ENCODE assay signal across 8 cellular contexts in the genomic region with DNA sequence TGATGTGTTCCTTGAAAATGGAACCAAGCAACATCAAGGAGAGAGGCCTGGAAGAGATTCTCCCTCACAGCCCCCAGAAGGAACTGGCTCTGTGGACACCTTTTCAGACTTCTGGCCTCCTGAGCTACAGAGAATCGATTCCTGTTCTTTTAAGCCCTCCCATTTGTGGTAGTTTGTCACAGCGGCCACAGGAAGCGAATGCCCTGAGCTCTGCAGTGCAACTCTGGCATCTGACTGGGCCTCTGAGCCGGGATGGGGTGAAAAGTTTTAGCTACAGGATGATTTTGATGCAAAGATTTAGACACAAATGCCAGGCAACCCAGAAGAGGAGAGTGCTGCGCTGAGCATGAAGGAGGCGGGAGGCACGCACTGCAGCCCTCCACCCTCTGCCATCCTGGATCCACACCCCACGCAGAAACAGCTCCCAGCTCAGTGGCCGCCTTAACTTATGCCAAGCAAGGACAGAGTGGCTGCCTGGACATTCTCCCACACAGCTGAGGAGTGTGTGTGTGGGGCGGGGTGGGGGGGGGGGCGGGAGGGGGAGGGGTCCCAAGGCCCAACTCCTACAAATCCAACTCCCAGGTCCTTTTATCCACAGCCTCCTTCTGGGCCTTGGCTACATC. TPM values are rescaled to one million over a fixed set of nuclear protein-coding genes. Genes with fewer than 3 reads are reported as not detected.
DNase-seq lines count a peak whose midpoint lies in the region; ATAC-seq and TF ChIP-seq lines count a peak whose summit lies in the region.

No MANE protein-coding gene starts in this region.

- H3K27me3 ChIP-seq in BJ (ENCODE audit: control insufficient read depth, insufficient read depth, low read length) (no peaks in the 10 kb centered on the region), neuron (ENCODE audit: insufficient read depth, low read length) (no peaks in the 10 kb centered on the region), H7 (ENCODE audit: control insufficient read depth, insufficient read depth, low read length) (peaks cover 2% of the 10 kb centered on the region)

- no peaks in the 10 kb centered on the region for H3K9me3 ChIP-seq in neuron (ENCODE audit: low read length)

- peaks cover 33 to 60% of the 10 kb centered on the region in 2 donors for H3K27me3 Mint-ChIP-seq in effector memory CD8-positive, alpha-beta T cell

- H3K27ac Mint-ChIP-seq in effector memory CD8-positive, alpha-beta T cell: peak overlapping the region in 1 of 2 donors; percentile 26

- peaks cover 29% of the 10 kb centered on the region for H3K4me1 ChIP-seq in neuron (ENCODE audit: insufficient read depth, low read length)

- H3K36me3 Mint-ChIP-seq in effector memory CD8-positive, alpha-beta T cell (ENCODE audit: insufficient read depth): peaks cover 3% of the 10 kb centered on the region

- no peak overlapping the region for H2AFZ ChIP-seq in neuron (ENCODE audit: low read depth, low read length)

- POLR2A ChIA-PET in BJ (lab: Charles Lee): interaction anchor here (1.1 kb wide), 1 partner anchor 11 kb away, joined by 3 read pairs; no protein-coding TSS in a partner anchor

- H3K9me3 Mint-ChIP-seq in effector memory CD8-positive, alpha-beta T cell: no peaks in the 10 kb centered on the region

- DNase-seq in BJ (ENCODE audit: low read depth) (no peak), NOMO-1 treated with DMSO at 0.1 percent for 48 hours (lab: John Stamatoyannopoulos, UW; ENCODE audit: unreplicated experiment) (peak; percentile 71), NCI-H187 treated with DMSO at 0.1 percent for 48 hours (lab: John Stamatoyannopoulos, UW) (no peak), H7 (no peak), GM03348 (ENCODE audit: low spot score) (no peak)
- DNase-seq in effector memory CD8-positive, alpha-beta T cell: no peak

- peak overlapping the region; percentile 20 to 82 for H3K4me3 Mint-ChIP-seq in effector memory CD8-positive, alpha-beta T cell

- H3K4me3 ChIP-seq in BJ (ENCODE audit: low read depth, low read length) (peak overlapping the region; percentile 89), neuron (ENCODE audit: low read length) (peak overlapping the region; percentile 60), H7 (ENCODE audit: insufficient read depth, low read depth, low read length) (no peak overlapping the region)

- CTCF ChIA-PET in BJ (lab: Yijun Ruan, JAX): interaction anchor here (0.9 to 1.1 kb wide), 2 partner anchors 13 to 33 kb away, joined by 3 read pairs; no protein-coding TSS in a partner anchor

- H3K36me3 ChIP-seq in BJ (ENCODE audit: control insufficient read depth, insufficient read depth, low read length) (peaks cover 2% of the 10 kb centered on the region), neuron (ENCODE audit: insufficient read depth, low read length) (no peaks in the 10 kb centered on the region), H7 (replicated peaks; ENCODE audit: control insufficient read depth, insufficient read depth, low read length) (no peaks in the 10 kb centered on the region)

- no peak for ATAC-seq in effector memory CD8-positive, alpha-beta T cell (replicated peaks)
- ATAC-seq in GM18861 (IDR thresholded peaks at IDR 0.05; ENCODE audit: unreplicated experiment): no peak

- no peak for TF ChIP-seq CTCF in BJ (IDR thresholded peaks at IDR 0.05; ENCODE audit: insufficient read depth, low read depth, low read length)

- H3K4me1 Mint-ChIP-seq in effector memory CD8-positive, alpha-beta T cell (ENCODE audit: low read depth in 2 of 2): peaks cover 7 to 8% of the 10 kb centered on the region in 2 donors

RNA-seq across cellular contexts. Expression of gene TIMP2, which starts 2.2 kb away (rescaled TPM):
- 319 and 361 TPM in 2 replicates for polyA plus RNA-seq in BJ (2011; rRNA removed)
- 119 and 190 TPM in 2 replicates for polyA minus RNA-seq in BJ (2011; rRNA and poly(A)+ RNA removed)
- 12.3 and 13.9 TPM in 2 replicates for total RNA-seq in H7 (2014; rRNA removed; shearing (Covaris generic))

RNA-seq across cellular contexts. Expression of gene CEP295NL, which starts 20.0 kb away (rescaled TPM):
- polyA plus RNA-seq in BJ (2011; rRNA removed): 0.13 and 0.15 TPM in 2 replicates
- polyA minus RNA-seq in BJ (2011; rRNA and poly(A)+ RNA removed): 0.66 and 1.1 TPM in 2 replicates
- total RNA-seq in H7 (2014; rRNA removed; shearing (Covaris generic)): 0.07 TPM in 1 of 2 replicates, not detected in the other

RNA-seq across cellular contexts. Expression of gene LGALS3BP, which starts 56.7 kb away (rescaled TPM):
- polyA plus RNA-seq in BJ (2011; rRNA removed): 39.0 and 102 TPM in 2 replicates
- polyA minus RNA-seq in BJ (2011; rRNA and poly(A)+ RNA removed): 21.7 and 22.3 TPM in 2 replicates
- 116 and 129 TPM in 2 replicates for total RNA-seq in H7 (2014; rRNA removed; shearing (Covaris generic))
